Comparison of ENCODE assay signal across 10 cellular contexts in the genomic region with DNA sequence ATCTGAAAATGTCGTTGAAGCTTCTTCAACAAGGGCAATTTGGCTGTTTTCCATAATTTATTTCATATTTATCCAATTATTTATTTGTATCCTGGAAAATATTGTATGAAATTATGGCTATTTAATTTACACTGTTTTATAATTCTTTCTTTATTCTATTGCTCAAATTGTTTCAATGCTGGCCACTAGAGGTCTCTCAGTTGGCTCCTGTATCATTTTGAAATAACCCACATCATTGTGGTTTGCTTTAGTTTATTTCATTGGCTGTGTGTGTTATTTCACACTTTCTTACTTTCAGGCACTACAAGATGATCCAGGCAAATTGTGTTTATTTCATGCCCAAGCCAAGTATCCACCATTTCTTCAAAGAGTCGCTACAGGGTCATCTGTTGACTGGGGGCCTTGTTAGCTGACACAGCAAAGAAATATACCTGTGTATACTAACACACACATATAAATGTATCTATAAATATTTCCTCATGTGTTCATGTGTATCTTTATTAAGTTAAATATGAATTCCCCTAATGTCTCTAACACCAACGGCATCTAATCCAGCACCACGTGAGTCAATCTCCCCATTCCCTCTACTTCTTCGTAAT.
DNase-seq lines count a peak whose midpoint lies in the region; ATAC-seq and TF ChIP-seq lines count a peak whose summit lies in the region.
"Had no signal": no experiment of that assay in that cellular context is flagged by ENCODE, and none has a peak within 500 bp of the region (broad histone marks: within the 10 kb centered on the region; RNA-seq: fewer than 3 reads in every experiment).

No MANE protein-coding gene starts in this region.

- in situ Hi-C loops in SK-MEL-5 (cut with HindIII; ENCODE audit: low pct_unique_long_range_greater_than_20kb, low sequenced_read_pairs) = no loop called here

- H3K9me3 Mint-ChIP-seq in activated CD8-positive, alpha-beta T cell treated with anti-CD3 and anti-CD28 coated beads, Interleukin-2, amount 10 ng/mL, durations not matched to agents 7 days and 5 days (ENCODE audit: insufficient read depth) = peaks cover 19% of the 10 kb centered on the region

- intact Hi-C loops in heart left ventricle (cut with DNase I) (loop anchor here in 5 of 10 donors (5.0 to 10.0 kb wide), 6 partner anchors 83 to 1117 kb away; a partner anchor contains a TSS), Right ventricle myocardium superior (cut with DNase I) (loop anchor here (10.0 kb wide), 1 partner anchor 253 kb away; no protein-coding TSS in a partner anchor), upper lobe of right lung (cut with DNase I) (no loop called here)

- H3K4me1 ChIP-seq in heart left ventricle = no peaks in the 10 kb centered on the region
- no peaks in the 10 kb centered on the region for H3K4me1 ChIP-seq in foreskin keratinocyte
- no peaks in the 10 kb centered on the region for H3K4me1 ChIP-seq in upper lobe of right lung

- no peak overlapping the region for H3K4me3 Mint-ChIP-seq in activated CD8-positive, alpha-beta T cell treated with anti-CD3 and anti-CD28 coated beads, Interleukin-2, amount 10 ng/mL, durations not matched to agents 7 days and 5 days
- H3K4me3 Mint-ChIP-seq: CD8-positive, alpha-beta memory T cell had no signal

- H3K27me3 ChIP-seq in heart left ventricle (peaks cover 0 to 6% (median 0%) of the 10 kb centered on the region in 9 donors), foreskin keratinocyte (no peaks in the 10 kb centered on the region), upper lobe of right lung (no peaks in the 10 kb centered on the region)

- H3K27ac Mint-ChIP-seq in activated CD8-positive, alpha-beta T cell treated with anti-CD3 and anti-CD28 coated beads, Interleukin-2, amount 10 ng/mL, durations not matched to agents 7 days and 5 days = no peak overlapping the region
- H3K27ac Mint-ChIP-seq: CD8-positive, alpha-beta memory T cell had no signal

- no peaks in the 10 kb centered on the region for H3K4me1 Mint-ChIP-seq in activated CD8-positive, alpha-beta T cell treated with anti-CD3 and anti-CD28 coated beads, Interleukin-2, amount 10 ng/mL, durations not matched to agents 7 days and 5 days (ENCODE audit: low read depth)
- H3K4me1 Mint-ChIP-seq: CD8-positive, alpha-beta memory T cell had no signal

- TF ChIP-seq POLR2A in heart left ventricle (IDR thresholded peaks at IDR 0.05) = no peak

- 62 to 72% (median 67%) methylated on average over 5 of the region's 5 CpGs for WGBS in heart left ventricle, 4 donors

- H3K9me3 ChIP-seq in heart left ventricle = peaks cover 0 to 4% (median 0%) of the 10 kb centered on the region in 12 donors
- H3K9me3 ChIP-seq in upper lobe of right lung = no peaks in the 10 kb centered on the region

- CTCF ChIA-PET in activated CD8-positive, alpha-beta T cell treated with anti-CD3 and anti-CD28 coated beads, Interleukin-2, amount 10 ng/mL, durations not matched to agents 7 days and 5 days (lab: Charles Lee) = no interaction called here

- H3K27ac ChIP-seq in heart left ventricle = no peak overlapping the region
- H3K27ac ChIP-seq in foreskin keratinocyte = no peak overlapping the region
- H3K27ac ChIP-seq in upper lobe of right lung = no peak overlapping the region

- TF ChIP-seq CTCF in heart left ventricle (IDR thresholded peaks at IDR 0.05) (peak in 11 of 12 donors; percentile 21 to 61 (median 41)), foreskin keratinocyte (conservative IDR thresholded peaks at IDR 0.05) (peak; percentile 44), upper lobe of right lung (IDR thresholded peaks at IDR 0.05) (peak; percentile 50)

- no peaks in the 10 kb centered on the region for H3K36me3 ChIP-seq in heart left ventricle
- H3K36me3 ChIP-seq in upper lobe of right lung = no peaks in the 10 kb centered on the region

- H3K27me3 Mint-ChIP-seq in activated CD8-positive, alpha-beta T cell treated with anti-CD3 and anti-CD28 coated beads, Interleukin-2, amount 10 ng/mL, durations not matched to agents 7 days and 5 days (ENCODE audit: low read depth) = no peaks in the 10 kb centered on the region
- H3K27me3 Mint-ChIP-seq: CD8-positive, alpha-beta memory T cell had no signal

- DNase-seq in heart left ventricle = no peak
- DNase-seq in Right ventricle myocardium superior = no peak
- peak; percentile 32 for DNase-seq in SK-MEL-5 (ENCODE audit: low read depth, low spot score)
- DNase-seq in foreskin keratinocyte = peak in 1 of 2 donors; percentile 1
- DNase-seq in upper lobe of right lung = no peak
- DNase-seq in DMS79 treated with DMSO at 0.1 percent for 48 hours (lab: John Stamatoyannopoulos, UW) = no peak
- no peak for DNase-seq in activated CD8-positive, alpha-beta T cell treated with anti-CD3 and anti-CD28 coated beads, Interleukin-2, amount 10 ng/mL, durations not matched to agents 7 days and 5 days
- DNase-seq: CD8-positive, alpha-beta memory T cell had no signal

- ATAC-seq in heart left ventricle = no peak
- no peak for ATAC-seq in Right ventricle myocardium superior (ENCODE audit: poor library complexity)
- ATAC-seq in foreskin keratinocyte = no peak
- ATAC-seq in upper lobe of right lung = no peak
- ATAC-seq in HG02938 (IDR thresholded peaks at IDR 0.05; ENCODE audit: unreplicated experiment) = no peak
- ATAC-seq in activated CD8-positive, alpha-beta T cell treated with anti-CD3 and anti-CD28 coated beads, Interleukin-2, amount 10 ng/mL, durations not matched to agents 7 days and 5 days = no peak
- ATAC-seq: mucosa of descending colon had no signal

- no peak overlapping the region for H3K4me3 ChIP-seq in heart left ventricle
- H3K4me3 ChIP-seq in upper lobe of right lung = no peak overlapping the region
- H3K4me3 ChIP-seq: mucosa of descending colon had no signal

- POLR2A ChIA-PET in activated CD8-positive, alpha-beta T cell treated with anti-CD3 and anti-CD28 coated beads, Interleukin-2, amount 10 ng/mL, durations not matched to agents 7 days and 5 days (lab: Charles Lee) = no interaction called here

- no peaks in the 10 kb centered on the region for H3K36me3 Mint-ChIP-seq in activated CD8-positive, alpha-beta T cell treated with anti-CD3 and anti-CD28 coated beads, Interleukin-2, amount 10 ng/mL, durations not matched to agents 7 days and 5 days (ENCODE audit: low read depth)
- H3K36me3 Mint-ChIP-seq: CD8-positive, alpha-beta memory T cell had no signal
